Comparison of ENCODE assay signal across 1 cellular context in the genomic region with DNA sequence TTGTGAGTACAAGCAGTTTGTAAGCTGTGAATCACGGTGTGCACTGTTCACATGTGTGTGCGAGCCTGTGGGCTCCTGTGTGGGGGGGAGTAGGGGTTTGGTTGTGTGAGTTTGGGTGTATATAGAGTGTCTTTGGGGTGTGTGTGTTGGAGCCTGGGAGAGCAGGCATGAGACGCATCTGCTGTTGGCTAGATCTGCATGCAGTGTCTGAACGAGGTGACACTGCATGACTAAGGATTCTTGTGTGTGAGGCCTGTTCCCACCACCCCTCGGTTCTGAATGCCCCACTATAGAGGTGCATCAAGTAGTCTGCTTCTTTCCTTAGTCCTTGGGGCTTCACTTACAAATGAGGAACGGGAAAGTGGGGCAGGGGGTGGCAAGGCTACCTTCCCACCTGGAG.
TF ChIP-seq lines count a peak whose summit lies in the region.

No MANE protein-coding gene starts in this region.

TF ChIP-seq in K562, 482 proteins besides CTCF, POLR2A, EP300 and RAD21 (continued from another document):
- TF ChIP-seq ZNF407 (IDR thresholded peaks at IDR 0.05; ENCODE audit: low read depth) (no peak), RBM39 (optimal IDR thresholded peaks at IDR 0.05; ENCODE audit: low read depth, low read length) (no peak), TBP (optimal IDR thresholded peaks at IDR 0.05; ENCODE audit: low read depth, low read length) (no peak), CEBPG (CRISPR knock-in tag; IDR thresholded peaks at IDR 0.05) (no peak), CEBPG (tag; conservative IDR thresholded peaks at IDR 0.05 in 1 of 2, IDR thresholded peaks at IDR 0.05 in 1 of 2) (no peak), MAFF (IDR thresholded peaks at IDR 0.05; ENCODE audit: low read length) (peak; percentile 46; the same call in 1 of the 2 replicates), ZNF583 (CRISPR knock-in tag; IDR thresholded peaks at IDR 0.05) (no peak), HNRNPLL (IDR thresholded peaks at IDR 0.05; ENCODE audit: low read depth, low read length, poor library complexity, severe bottlenecking) (no peak), RNF2 (IDR thresholded peaks at IDR 0.05) (no peak), HOXB6 (CRISPR knock-in tag; IDR thresholded peaks at IDR 0.05; ENCODE audit: borderline replicate concordance) (no peak), ZNF316 (IDR thresholded peaks at IDR 0.05) (peak; percentile 77), L3MBTL2 (IDR thresholded peaks at IDR 0.05) (peak; percentile 23; the same call in 1 of the 2 replicates), ZBTB17 (CRISPR knock-in tag; IDR thresholded peaks at IDR 0.05) (no peak), MAFG (tag; conservative IDR thresholded peaks at IDR 0.05) (peak; percentile 82), ZNF217 (CRISPR knock-in tag; IDR thresholded peaks at IDR 0.05) (no peak), FOXJ3 (CRISPR knock-in tag; IDR thresholded peaks at IDR 0.05) (no peak), NFE2 (IDR thresholded peaks at IDR 0.05; ENCODE audit: low read depth) (peak; percentile 63), BHLHE40 (IDR thresholded peaks at IDR 0.05; ENCODE audit: low read length) (no peak), CHD4 (IDR thresholded peaks at IDR 0.05; ENCODE audit: insufficient read depth, insufficient replicate concordance, low read depth, low read length, poor library complexity, severe bottlenecking) (no peak), JUND (IDR thresholded peaks at IDR 0.05; ENCODE audit: borderline replicate concordance, low read depth, low read length) (no peak), JUND (tag; IDR thresholded peaks at IDR 0.05; ENCODE audit: borderline replicate concordance, low read depth, low read length) (no peak), WHSC1 (IDR thresholded peaks at IDR 0.05; ENCODE audit: low read length) (no peak), SRSF3 (IDR thresholded peaks at IDR 0.05; ENCODE audit: insufficient read depth, low read length) (no peak)
- TF ChIP-seq, protein P1, sequence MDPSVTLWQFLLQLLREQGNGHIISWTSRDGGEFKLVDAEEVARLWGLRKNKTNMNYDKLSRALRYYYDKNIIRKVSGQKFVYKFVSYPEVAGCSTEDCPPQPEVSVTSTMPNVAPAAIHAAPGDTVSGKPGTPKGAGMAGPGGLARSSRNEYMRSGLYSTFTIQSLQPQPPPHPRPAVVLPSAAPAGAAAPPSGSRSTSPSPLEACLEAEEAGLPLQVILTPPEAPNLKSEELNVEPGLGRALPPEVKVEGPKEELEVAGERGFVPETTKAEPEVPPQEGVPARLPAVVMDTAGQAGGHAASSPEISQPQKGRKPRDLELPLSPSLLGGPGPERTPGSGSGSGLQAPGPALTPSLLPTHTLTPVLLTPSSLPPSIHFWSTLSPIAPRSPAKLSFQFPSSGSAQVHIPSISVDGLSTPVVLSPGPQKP (CRISPR knock-in tag; IDR thresholded peaks at IDR 0.05): no peak
- TF ChIP-seq, protein P2, sequence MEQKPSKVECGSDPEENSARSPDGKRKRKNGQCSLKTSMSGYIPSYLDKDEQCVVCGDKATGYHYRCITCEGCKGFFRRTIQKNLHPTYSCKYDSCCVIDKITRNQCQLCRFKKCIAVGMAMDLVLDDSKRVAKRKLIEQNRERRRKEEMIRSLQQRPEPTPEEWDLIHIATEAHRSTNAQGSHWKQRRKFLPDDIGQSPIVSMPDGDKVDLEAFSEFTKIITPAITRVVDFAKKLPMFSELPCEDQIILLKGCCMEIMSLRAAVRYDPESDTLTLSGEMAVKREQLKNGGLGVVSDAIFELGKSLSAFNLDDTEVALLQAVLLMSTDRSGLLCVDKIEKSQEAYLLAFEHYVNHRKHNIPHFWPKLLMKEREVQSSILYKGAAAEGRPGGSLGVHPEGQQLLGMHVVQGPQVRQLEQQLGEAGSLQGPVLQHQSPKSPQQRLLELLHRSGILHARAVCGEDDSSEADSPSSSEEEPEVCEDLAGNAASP (IDR thresholded peaks at IDR 0.05): no peak
- TF ChIP-seq, protein P3, sequence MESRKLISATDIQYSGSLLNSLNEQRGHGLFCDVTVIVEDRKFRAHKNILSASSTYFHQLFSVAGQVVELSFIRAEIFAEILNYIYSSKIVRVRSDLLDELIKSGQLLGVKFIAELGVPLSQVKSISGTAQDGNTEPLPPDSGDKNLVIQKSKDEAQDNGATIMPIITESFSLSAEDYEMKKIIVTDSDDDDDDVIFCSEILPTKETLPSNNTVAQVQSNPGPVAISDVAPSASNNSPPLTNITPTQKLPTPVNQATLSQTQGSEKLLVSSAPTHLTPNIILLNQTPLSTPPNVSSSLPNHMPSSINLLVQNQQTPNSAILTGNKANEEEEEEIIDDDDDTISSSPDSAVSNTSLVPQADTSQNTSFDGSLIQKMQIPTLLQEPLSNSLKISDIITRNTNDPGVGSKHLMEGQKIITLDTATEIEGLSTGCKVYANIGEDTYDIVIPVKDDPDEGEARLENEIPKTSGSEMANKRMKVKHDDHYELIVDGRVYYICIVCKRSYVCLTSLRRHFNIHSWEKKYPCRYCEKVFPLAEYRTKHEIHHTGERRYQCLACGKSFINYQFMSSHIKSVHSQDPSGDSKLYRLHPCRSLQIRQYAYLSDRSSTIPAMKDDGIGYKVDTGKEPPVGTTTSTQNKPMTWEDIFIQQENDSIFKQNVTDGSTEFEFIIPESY (CRISPR knock-in tag; IDR thresholded peaks at IDR 0.05): no peak
- TF ChIP-seq, protein P4, sequence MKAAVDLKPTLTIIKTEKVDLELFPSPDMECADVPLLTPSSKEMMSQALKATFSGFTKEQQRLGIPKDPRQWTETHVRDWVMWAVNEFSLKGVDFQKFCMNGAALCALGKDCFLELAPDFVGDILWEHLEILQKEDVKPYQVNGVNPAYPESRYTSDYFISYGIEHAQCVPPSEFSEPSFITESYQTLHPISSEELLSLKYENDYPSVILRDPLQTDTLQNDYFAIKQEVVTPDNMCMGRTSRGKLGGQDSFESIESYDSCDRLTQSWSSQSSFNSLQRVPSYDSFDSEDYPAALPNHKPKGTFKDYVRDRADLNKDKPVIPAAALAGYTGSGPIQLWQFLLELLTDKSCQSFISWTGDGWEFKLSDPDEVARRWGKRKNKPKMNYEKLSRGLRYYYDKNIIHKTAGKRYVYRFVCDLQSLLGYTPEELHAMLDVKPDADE (conservative IDR thresholded peaks at IDR 0.05; ENCODE audit: control insufficient read depth, low read depth, low read length): no peak
- TF ChIP-seq, protein P5, sequence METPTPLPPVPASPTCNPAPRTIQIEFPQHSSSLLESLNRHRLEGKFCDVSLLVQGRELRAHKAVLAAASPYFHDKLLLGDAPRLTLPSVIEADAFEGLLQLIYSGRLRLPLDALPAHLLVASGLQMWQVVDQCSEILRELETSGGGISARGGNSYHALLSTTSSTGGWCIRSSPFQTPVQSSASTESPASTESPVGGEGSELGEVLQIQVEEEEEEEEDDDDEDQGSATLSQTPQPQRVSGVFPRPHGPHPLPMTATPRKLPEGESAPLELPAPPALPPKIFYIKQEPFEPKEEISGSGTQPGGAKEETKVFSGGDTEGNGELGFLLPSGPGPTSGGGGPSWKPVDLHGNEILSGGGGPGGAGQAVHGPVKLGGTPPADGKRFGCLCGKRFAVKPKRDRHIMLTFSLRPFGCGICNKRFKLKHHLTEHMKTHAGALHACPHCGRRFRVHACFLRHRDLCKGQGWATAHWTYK (CRISPR knock-in tag; IDR thresholded peaks at IDR 0.05): no peak
- TF ChIP-seq, protein P6, sequence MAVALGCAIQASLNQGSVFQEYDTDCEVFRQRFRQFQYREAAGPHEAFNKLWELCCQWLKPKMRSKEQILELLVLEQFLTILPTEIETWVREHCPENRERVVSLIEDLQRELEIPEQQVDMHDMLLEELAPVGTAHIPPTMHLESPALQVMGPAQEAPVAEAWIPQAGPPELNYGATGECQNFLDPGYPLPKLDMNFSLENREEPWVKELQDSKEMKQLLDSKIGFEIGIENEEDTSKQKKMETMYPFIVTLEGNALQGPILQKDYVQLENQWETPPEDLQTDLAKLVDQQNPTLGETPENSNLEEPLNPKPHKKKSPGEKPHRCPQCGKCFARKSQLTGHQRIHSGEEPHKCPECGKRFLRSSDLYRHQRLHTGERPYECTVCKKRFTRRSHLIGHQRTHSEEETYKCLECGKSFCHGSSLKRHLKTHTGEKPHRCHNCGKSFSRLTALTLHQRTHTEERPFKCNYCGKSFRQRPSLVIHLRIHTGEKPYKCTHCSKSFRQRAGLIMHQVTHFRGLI (CRISPR knock-in tag; IDR thresholded peaks at IDR 0.05): no peak
